Comparison of ENCODE assay signal across 2 cellular contexts in genomic region chr20:35088231-35088794, GRCh38.
TF ChIP-seq lines count a peak whose summit lies in the region.

No MANE protein-coding gene starts in this region.

TF ChIP-seq in HEK293, 187 proteins besides CTCF, POLR2A, EP300 and RAD21 (continued from another document):
- TF ChIP-seq ZXDB (tag by site-specific recombination; IDR thresholded peaks at IDR 0.05) (0 out of 2 replicates have a peak, but pooled peaks have one; percentile 32), ZNF830 (tag by site-specific recombination; IDR thresholded peaks at IDR 0.05; ENCODE audit: low read depth) (no peak), OSR2 (tag by site-specific recombination; IDR thresholded peaks at IDR 0.05) (peak; percentile 79), ZBTB21 (tag by site-specific recombination; IDR thresholded peaks at IDR 0.05) (no peak), SP7 (tag by site-specific recombination; IDR thresholded peaks at IDR 0.05) (peak; percentile 78), ZNF561 (tag by site-specific recombination; IDR thresholded peaks at IDR 0.05; ENCODE audit: borderline replicate concordance) (no peak), PRDM6 (tag by site-specific recombination; IDR thresholded peaks at IDR 0.05) (peak; percentile 88), BCL11A (tag by site-specific recombination; IDR thresholded peaks at IDR 0.05; ENCODE audit: low read depth) (0 out of 2 replicates have a peak, but pooled peaks have one; percentile 11)
- TF ChIP-seq, protein P1, sequence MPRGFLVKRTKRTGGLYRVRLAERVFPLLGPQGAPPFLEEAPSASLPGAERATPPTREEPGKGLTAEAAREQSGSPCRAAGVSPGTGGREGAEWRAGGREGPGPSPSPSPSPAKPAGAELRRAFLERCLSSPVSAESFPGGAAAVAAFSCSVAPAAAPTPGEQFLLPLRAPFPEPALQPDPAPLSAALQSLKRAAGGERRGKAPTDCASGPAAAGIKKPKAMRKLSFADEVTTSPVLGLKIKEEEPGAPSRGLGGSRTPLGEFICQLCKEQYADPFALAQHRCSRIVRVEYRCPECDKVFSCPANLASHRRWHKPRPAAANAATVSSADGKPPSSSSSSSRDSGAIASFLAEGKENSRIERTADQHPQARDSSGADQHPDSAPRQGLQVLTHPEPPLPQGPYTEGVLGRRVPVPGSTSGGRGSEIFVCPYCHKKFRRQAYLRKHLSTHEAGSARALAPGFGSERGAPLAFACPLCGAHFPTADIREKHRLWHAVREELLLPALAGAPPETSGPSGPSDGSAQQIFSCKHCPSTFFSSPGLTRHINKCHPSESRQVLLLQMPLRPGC (tag by site-specific recombination; IDR thresholded peaks at IDR 0.05), result peak; percentile 58; the same call in 1 of the 2 replicates

TF ChIP-seq in SK-N-SH, 30 proteins besides CTCF, POLR2A, EP300 and RAD21 (continued from another document):
- no peak for TF ChIP-seq NFIC (IDR thresholded peaks at IDR 0.05; ENCODE audit: borderline replicate concordance)
- TF ChIP-seq EZH2phosphoT487 (IDR thresholded peaks at IDR 0.05; ENCODE audit: borderline replicate concordance, low read depth), result no peak
- no peak for TF ChIP-seq FOSL2 (IDR thresholded peaks at IDR 0.05; ENCODE audit: borderline replicate concordance, low read depth)
- TF ChIP-seq CHD2 (IDR thresholded peaks at IDR 0.05; ENCODE audit: low read length, partially characterized antibody), result no peak
- TF ChIP-seq TEAD4 (IDR thresholded peaks at IDR 0.05; ENCODE audit: borderline replicate concordance, insufficient read depth), result no peak
- TF ChIP-seq GATA2 (CRISPR knock-in tag; IDR thresholded peaks at IDR 0.05), result no peak
- TF ChIP-seq USF1 (IDR thresholded peaks at IDR 0.05; ENCODE audit: borderline replicate concordance, low read depth), result no peak
- no peak for TF ChIP-seq SIN3A (IDR thresholded peaks at IDR 0.05; ENCODE audit: borderline replicate concordance, low read depth, low read length)
- TF ChIP-seq MEF2A (IDR thresholded peaks at IDR 0.05; ENCODE audit: borderline replicate concordance, low read depth), result no peak
- TF ChIP-seq, protein P2, sequence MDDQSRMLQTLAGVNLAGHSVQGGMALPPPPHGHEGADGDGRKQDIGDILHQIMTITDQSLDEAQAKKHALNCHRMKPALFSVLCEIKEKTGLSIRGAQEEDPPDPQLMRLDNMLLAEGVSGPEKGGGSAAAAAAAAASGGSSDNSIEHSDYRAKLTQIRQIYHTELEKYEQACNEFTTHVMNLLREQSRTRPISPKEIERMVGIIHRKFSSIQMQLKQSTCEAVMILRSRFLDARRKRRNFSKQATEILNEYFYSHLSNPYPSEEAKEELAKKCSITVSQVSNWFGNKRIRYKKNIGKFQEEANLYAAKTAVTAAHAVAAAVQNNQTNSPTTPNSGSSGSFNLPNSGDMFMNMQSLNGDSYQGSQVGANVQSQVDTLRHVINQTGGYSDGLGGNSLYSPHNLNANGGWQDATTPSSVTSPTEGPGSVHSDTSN (IDR thresholded peaks at IDR 0.05), result no peak
- TF ChIP-seq IRF3 (IDR thresholded peaks at IDR 0.05; ENCODE audit: low read depth, low read length), result no peak
- TF ChIP-seq RCOR1 (IDR thresholded peaks at IDR 0.05; ENCODE audit: low read length), result no peak
- no peak for TF ChIP-seq POLR2AphosphoS5 (IDR thresholded peaks at IDR 0.05; ENCODE audit: low read depth, low read length)
- TF ChIP-seq FOXM1 (IDR thresholded peaks at IDR 0.05; ENCODE audit: low read depth), result no peak
- no peak for TF ChIP-seq ELF1 (IDR thresholded peaks at IDR 0.05)
- no peak for TF ChIP-seq GABPA (IDR thresholded peaks at IDR 0.05; ENCODE audit: low read depth)
